In genomic region chr5:168020522-168021294, GRCh38 we compare ENCODE assay signal across 10 cellular contexts.
DNase-seq lines count a peak whose midpoint lies in the region; ATAC-seq, FAIRE-seq and TF ChIP-seq lines count a peak whose summit lies in the region.
"Had no signal": no experiment of that assay in that cellular context is flagged by ENCODE, and none has a peak within 500 bp of the region (broad histone marks: within the 10 kb centered on the region; RNA-seq: fewer than 3 reads in every experiment).

No MANE protein-coding gene starts in this region.

- H3K9ac ChIP-seq in adipocyte (ENCODE audit: low read length): no peak overlapping the region

- ATAC-seq in Right ventricle myocardium inferior (no peak), right cardiac atrium (peak; percentile 15 to 73), HG02588 (IDR thresholded peaks at IDR 0.05; ENCODE audit: unreplicated experiment) (no peak), GM18502 (IDR thresholded peaks at IDR 0.05; ENCODE audit: poor library complexity, unreplicated experiment) (no peak)

- no peaks in the 10 kb centered on the region for H3K27me3 ChIP-seq in cardiac muscle cell
- peaks cover 50% of the 10 kb centered on the region for H3K27me3 ChIP-seq in adipocyte (replicated peaks; ENCODE audit: control insufficient read depth, insufficient read depth, low read length)
- no peaks in the 10 kb centered on the region for H3K27me3 ChIP-seq in right cardiac atrium (ENCODE audit: control insufficient read depth, insufficient read depth)
- H3K27me3 ChIP-seq: transverse colon had no signal

- peak; percentile 51 for TF ChIP-seq CTCF in cardiac muscle cell (IDR thresholded peaks at IDR 0.05; ENCODE audit: low read depth, low read length)

- intact Hi-C loops in Right ventricle myocardium inferior (cut with DNase I): no loop called here
- intact Hi-C loops in right cardiac atrium (cut with DNase I): no loop called here

- no peak for FAIRE-seq in GM12891 (lab: Jason Lieb, UNC)

- no peak overlapping the region for H3K4me3 ChIP-seq in cardiac muscle cell
- no peak overlapping the region for H3K4me3 ChIP-seq in adipocyte (ENCODE audit: low read length)
- H3K4me3 ChIP-seq in right cardiac atrium (ENCODE audit: low read length): no peak overlapping the region
- H3K4me3 ChIP-seq: transverse colon had no signal

- H3K4me1 ChIP-seq in cardiac muscle cell (ENCODE audit: low read depth) (no peaks in the 10 kb centered on the region), adipocyte (ENCODE audit: control insufficient read depth, insufficient read depth, low read length) (no peaks in the 10 kb centered on the region), right cardiac atrium (ENCODE audit: control insufficient read depth, insufficient read depth, low read length) (no peaks in the 10 kb centered on the region)
- H3K4me1 ChIP-seq: transverse colon had no signal

- WGBS in right cardiac atrium: 8% methylated on average over 11 of the region's 11 CpGs

- H3K27ac ChIP-seq in cardiac muscle cell: no peak overlapping the region
- peak overlapping the region; percentile 15 for H3K27ac ChIP-seq in right cardiac atrium (ENCODE audit: low read length)
- H3K27ac ChIP-seq: transverse colon had no signal

- TF ChIP-seq POLR2A in GM12891 (IDR thresholded peaks at IDR 0.05; ENCODE audit: low read depth, low read length): no peak

- DNase-seq in cardiac muscle cell (ENCODE audit: low read depth in 1 of 2, low spot score in 1 of 2) (peak in 1 of 2 donors; percentile 60), Right ventricle myocardium inferior (ENCODE audit: missing footprints) (no peak), adipocyte (ENCODE audit: low read depth) (peak; percentile 44), right cardiac atrium (peak in 1 of 3 donors; percentile 16), GM12891 (ENCODE audit: insufficient read length, low spot score) (no peak)
- DNase-seq in activated effector memory CD4-positive, alpha-beta T cell treated with anti-CD3 and anti-CD28 coated beads, Interleukin-2, amount 50 U/mL, for 16 hours: no peak
- DNase-seq: NCI-H774, transverse colon had no signal

- no peaks in the 10 kb centered on the region for H3K9me3 ChIP-seq in cardiac muscle cell (ENCODE audit: low read depth)
- H3K9me3 ChIP-seq in adipocyte (ENCODE audit: control insufficient read depth, low read length): no peaks in the 10 kb centered on the region
- H3K9me3 ChIP-seq in right cardiac atrium (ENCODE audit: control insufficient read depth, low read length): no peaks in the 10 kb centered on the region
- H3K9me3 ChIP-seq: transverse colon had no signal

- no peaks in the 10 kb centered on the region for H3K36me3 ChIP-seq in cardiac muscle cell
- no peaks in the 10 kb centered on the region for H3K36me3 ChIP-seq in adipocyte (ENCODE audit: control insufficient read depth, insufficient read depth, low read length, severe bottlenecking)
- H3K36me3 ChIP-seq: transverse colon had no signal

TF ChIP-seq in GM12891, 5 proteins besides CTCF, POLR2A, EP300 and RAD21:
- TF ChIP-seq TAF1 (IDR thresholded peaks at IDR 0.05; ENCODE audit: low read depth, low read length): no peak
- TF ChIP-seq PAX5 (IDR thresholded peaks at IDR 0.05; ENCODE audit: insufficient read depth, low read length, severe bottlenecking): no peak
- no peak for TF ChIP-seq POLR2AphosphoS5 (IDR thresholded peaks at IDR 0.05; ENCODE audit: low read depth, low read length)
- no peak for TF ChIP-seq SPI1 (IDR thresholded peaks at IDR 0.05; ENCODE audit: low read depth, low read length)
- no peak for TF ChIP-seq POU2F2 (IDR thresholded peaks at IDR 0.05; ENCODE audit: low read depth, low read length)
TF ChIP-seq in GM12891: peak in this region for 0.

Comparison
In these comparisons a context has a peak if more than half of its experiments do, and no peak if none do; other contexts are left out.
1. ATAC-seq: peak in right cardiac atrium (2 of 2); none in Right ventricle myocardium inferior (single experiment), HG02588 (single experiment) and GM18502 (single experiment).